ENCODE assay signal across 15 cellular contexts in genomic region chr11:128550261-128550821, GRCh38. TPM values are rescaled to one million over a fixed set of nuclear protein-coding genes. Genes with fewer than 3 reads are reported as not detected.
DNase-seq lines count a peak whose midpoint lies in the region; ATAC-seq and TF ChIP-seq lines count a peak whose summit lies in the region.
"Had no signal": no experiment of that assay in that cellular context is flagged by ENCODE, and none has a peak within 500 bp of the region (broad histone marks: within the 10 kb centered on the region; RNA-seq: fewer than 3 reads in every experiment).

No MANE protein-coding gene starts in this region.

- TF ChIP-seq EP300 in esophagus muscularis mucosa (IDR thresholded peaks at IDR 0.05) (no peak), ovary (IDR thresholded peaks at IDR 0.05) (no peak)

- peaks cover 92% of the 10 kb centered on the region for H3K4me1 ChIP-seq in OCI-LY7 (ENCODE audit: insufficient read depth, low read length, poor library complexity, severe bottlenecking)
- peaks cover 37 to 47% (median 44%) of the 10 kb centered on the region in 4 donors for H3K4me1 ChIP-seq in esophagus muscularis mucosa
- H3K4me1 ChIP-seq in gastrocnemius medialis, result peaks cover 6 to 12% of the 10 kb centered on the region in 2 donors
- peaks cover 11% of the 10 kb centered on the region for H3K4me1 ChIP-seq in ovary (ENCODE audit: insufficient read depth)
- H3K4me1 ChIP-seq: A549, colonic mucosa had no signal

- BruUV-seq in OCI-LY7 (replicated peaks; lab: Mats Ljungman, UMichigan), result no TSS peak

- peaks cover 6% of the 10 kb centered on the region; the same call in 1 of the 2 replicates for H3K79me2 ChIP-seq in OCI-LY7 (ENCODE audit: insufficient read depth, low read depth, low read length)

- H3K27ac Mint-ChIP-seq in T-helper 1 cell treated with Interleukin-12 subunit alpha and Interleukin-12 subunit beta and Interleukin-4 antibody, amounts not matched to agents 30 μg/mL and 1 μg/mL, for 36 hours, result peak overlapping the region; percentile 90

- H3K4me1 Mint-ChIP-seq in T-helper 1 cell treated with Interleukin-12 subunit alpha and Interleukin-12 subunit beta and Interleukin-4 antibody, amounts not matched to agents 30 μg/mL and 1 μg/mL, for 36 hours (ENCODE audit: low read depth), result peaks cover 63% of the 10 kb centered on the region

- H3K4me3 ChIP-seq in OCI-LY7 (ENCODE audit: low read depth, low read length, poor library complexity, severe bottlenecking) (no peak overlapping the region), esophagus muscularis mucosa (no peak overlapping the region), gastrocnemius medialis (no peak overlapping the region), ovary (no peak overlapping the region)
- H3K4me3 ChIP-seq: A549, colonic mucosa had no signal

- in situ Hi-C loops in gastrocnemius medialis (cut with MboI; ENCODE audit: low sequenced_read_pairs in 4 of 4), result no loop called here

- ATAC-seq in gastrocnemius medialis, result no peak
- ATAC-seq: A549 had no signal

- H3K27me3 Mint-ChIP-seq in T-helper 1 cell treated with Interleukin-12 subunit alpha and Interleukin-12 subunit beta and Interleukin-4 antibody, amounts not matched to agents 30 μg/mL and 1 μg/mL, for 36 hours (ENCODE audit: low read depth), result no peaks in the 10 kb centered on the region

- H3K27ac ChIP-seq in OCI-LY7 (ENCODE audit: low read depth, low read length, poor library complexity, severe bottlenecking) (peak overlapping the region; percentile 97), esophagus muscularis mucosa (replicated peaks in 1 of 4) (peak overlapping the region; percentile 66 to 82 (median 79)), gastrocnemius medialis (peak overlapping the region; percentile 71 to 79 (median 76)), ovary (no peak overlapping the region)
- H3K27ac ChIP-seq: A549 had no signal

- H3K27me3 ChIP-seq in esophagus muscularis mucosa, result peaks cover 0 to 5% (median 0%) of the 10 kb centered on the region in 4 donors
- H3K27me3 ChIP-seq in gastrocnemius medialis, result no peaks in the 10 kb centered on the region
- no peaks in the 10 kb centered on the region for H3K27me3 ChIP-seq in ovary
- H3K27me3 ChIP-seq: colonic mucosa, suprapubic skin had no signal

- CTCF ChIA-PET in OCI-LY7 (lab: Charles Lee; ENCODE audit: unreplicated experiment), result interaction anchor here (1.3 to 1.9 kb wide), 2 partner anchors 82 to 177 kb away, joined by 4 to 5 read pairs; no protein-coding TSS in a partner anchor

- H3K9me2 ChIP-seq in OCI-LY7 (ENCODE audit: insufficient read depth, low read length), result no peaks in the 10 kb centered on the region

- intact Hi-C loops in OCI-LY7 (cut with micrococcal nuclease; ENCODE audit: unreplicated experiment) (no loop called here), esophagus muscularis mucosa (cut with DNase I) (no loop called here), gastrocnemius medialis (cut with DNase I; ENCODE audit: low total_unique reads) (loop anchor here (5.0 kb wide), 1 partner anchor 77 kb away; no protein-coding TSS in a partner anchor), ovary (cut with DNase I) (loop anchor here in 1 of 4 donors (10.0 kb wide), 2 partner anchors 74 to 256 kb away; no protein-coding TSS in a partner anchor)

- TF ChIP-seq CTCF in OCI-LY7 (conservative IDR thresholded peaks at IDR 0.05; ENCODE audit: low read length) (no peak), esophagus muscularis mucosa (IDR thresholded peaks at IDR 0.05) (no peak), gastrocnemius medialis (IDR thresholded peaks at IDR 0.05 in 4 of 5, conservative IDR thresholded peaks at IDR 0.05 in 1 of 5) (no peak), ovary (IDR thresholded peaks at IDR 0.05) (no peak)

- TF ChIP-seq POLR2A in esophagus muscularis mucosa (IDR thresholded peaks at IDR 0.05; ENCODE audit: low read depth), result no peak
- no peak for TF ChIP-seq POLR2A in gastrocnemius medialis (IDR thresholded peaks at IDR 0.05)
- no peak for TF ChIP-seq POLR2A in ovary (IDR thresholded peaks at IDR 0.05)

- WGBS in esophagus muscularis mucosa, result 84% methylated on average over 4 of the region's 4 CpGs
- 87 to 97% (median 91%) methylated on average over 4 of the region's 4 CpGs for WGBS in ovary, 3 donors

- no peaks in the 10 kb centered on the region for H3K9me3 Mint-ChIP-seq in T-helper 1 cell treated with Interleukin-12 subunit alpha and Interleukin-12 subunit beta and Interleukin-4 antibody, amounts not matched to agents 30 μg/mL and 1 μg/mL, for 36 hours

- H3K9me3 ChIP-seq in OCI-LY7 (ENCODE audit: low read length) (no peaks in the 10 kb centered on the region), esophagus muscularis mucosa (no peaks in the 10 kb centered on the region), gastrocnemius medialis (no peaks in the 10 kb centered on the region), ovary (no peaks in the 10 kb centered on the region)
- H3K9me3 ChIP-seq: A549, colonic mucosa, suprapubic skin had no signal

- peak overlapping the region; percentile 24; the same call in 1 of the 2 replicates for H2AFZ ChIP-seq in OCI-LY7 (ENCODE audit: low read length)

- DNase-seq in T-helper 1 cell (no peak), OCI-LY7 (ENCODE audit: low spot score) (no peak), esophagus muscularis mucosa (ENCODE audit: extremely low spot score) (peak; percentile 68), gastrocnemius medialis (no peak), COLO668 (lab: John Stamatoyannopoulos, UW; ENCODE audit: unreplicated experiment) (no peak), H4 (ENCODE audit: low spot score) (no peak), ovary (no peak)
- DNase-seq: colonic mucosa; DND-41; Kasumi-1; SHP77; stimulated activated CD4-positive, alpha-beta T cell treated with anti-CD3 and anti-CD28 coated beads, Interleukin-4, amount 100 ng/mL, for 1 hour had no signal

- H3K36me3 ChIP-seq in OCI-LY7 (ENCODE audit: insufficient read depth, low read length), result no peaks in the 10 kb centered on the region
- no peaks in the 10 kb centered on the region for H3K36me3 ChIP-seq in esophagus muscularis mucosa
- no peaks in the 10 kb centered on the region for H3K36me3 ChIP-seq in gastrocnemius medialis
- H3K36me3 ChIP-seq in ovary, result no peaks in the 10 kb centered on the region
- H3K36me3 ChIP-seq: colonic mucosa, suprapubic skin had no signal

- peak overlapping the region; percentile 78 for H3K4me2 ChIP-seq in OCI-LY7 (ENCODE audit: low read length)
- H3K4me2 ChIP-seq: A549 had no signal

- POLR2A ChIA-PET in OCI-LY7 (lab: Charles Lee), result interaction anchor here (0.8 to 10.2 kb wide), 17 partner anchors 10 to 179 kb away, joined by 3 to 89 read pairs (median 4); no protein-coding TSS in a partner anchor

- peaks cover 1% of the 10 kb centered on the region for H3K36me3 Mint-ChIP-seq in T-helper 1 cell treated with Interleukin-12 subunit alpha and Interleukin-12 subunit beta and Interleukin-4 antibody, amounts not matched to agents 30 μg/mL and 1 μg/mL, for 36 hours (ENCODE audit: low read depth)

- H4K20me1 ChIP-seq in OCI-LY7 (ENCODE audit: insufficient read depth, low read length), result no peaks in the 10 kb centered on the region

- H3K4me3 Mint-ChIP-seq in T-helper 1 cell treated with Interleukin-12 subunit alpha and Interleukin-12 subunit beta and Interleukin-4 antibody, amounts not matched to agents 30 μg/mL and 1 μg/mL, for 36 hours, result peak overlapping the region; percentile 78

RNA-seq across cellular contexts. Expression of gene ETS1, which starts 37.0 kb away (rescaled TPM):
- 203 and 210 TPM in 2 replicates for total RNA-seq in OCI-LY7 (2014; rRNA removed; shearing (Covaris generic))
- 466 and 503 TPM in 2 replicates for total RNA-seq in OCI-LY7 (2022)
- 10 to 100 TPM; 39.5 to 74.4 (median 59.7) TPM for total RNA-seq in esophagus muscularis mucosa
- 10 to 100 TPM; 16.8 to 24.9 (median 21.8) TPM for total RNA-seq in gastrocnemius medialis
- total RNA-seq in H4 (2014; rRNA removed; shearing (Covaris generic)), result 23.2 and 27.7 TPM in 2 replicates
- 10 to 100 TPM; 24.4 to 68.0 (median 40.4) TPM for total RNA-seq in ovary
- 10 to 100 TPM; 33.2 to 64.8 TPM for polyA plus RNA-seq in ovary

Comparison
In these comparisons a context has a peak if more than half of its experiments do, and no peak if none do; other contexts are left out.
1. H3K27ac ChIP-seq: peak in OCI-LY7 (single experiment), esophagus muscularis mucosa (4 of 4) and gastrocnemius medialis (4 of 4); none in ovary (0 of 2).